13 cellular contexts compared by ENCODE assay signal in genomic region chr15:31382693-31383005, GRCh38. TPM values are rescaled to one million over a fixed set of nuclear protein-coding genes. Genes with fewer than 3 reads are reported as not detected.
DNase-seq lines count a peak whose midpoint lies in the region; ATAC-seq and TF ChIP-seq lines count a peak whose summit lies in the region.
"Had no signal": no experiment of that assay in that cellular context is flagged by ENCODE, and none has a peak within 500 bp of the region (broad histone marks: within the 10 kb centered on the region; RNA-seq: fewer than 3 reads in every experiment).

No MANE protein-coding gene starts in this region.

- H3K4me3 ChIP-seq in heart left ventricle (no peak overlapping the region), duodenal mucosa (ENCODE audit: low read depth in 1 of 2, low read length in 2 of 2) (no peak overlapping the region)
- no peak overlapping the region for H3K4me3 ChIP-seq in naive thymus-derived CD4-positive, alpha-beta T cell (ENCODE audit: low read length)
- H3K4me3 ChIP-seq: sigmoid colon had no signal

- no peak for DNase-seq in heart left ventricle
- no peak for DNase-seq in left cardiac atrium
- no peak for DNase-seq in naive thymus-derived CD4-positive, alpha-beta T cell
- DNase-seq in chondrocyte (ENCODE audit: low spot score), result no peak
- DNase-seq: activated CD4-positive, alpha-beta T cell treated with anti-CD3 and anti-CD28 coated beads for 48 hours; DMS153; NCI-H1930; nucleus accumbens; SIG-M5; sigmoid colon had no signal

- H3K4me3 Mint-ChIP-seq in naive thymus-derived CD4-positive, alpha-beta T cell, result no peak overlapping the region
- no peak overlapping the region for H3K4me3 Mint-ChIP-seq in chondrocyte (ENCODE audit: unreplicated experiment)

- H3K4me1 ChIP-seq in heart left ventricle (peaks cover 0 to 53% (median 29%) of the 10 kb centered on the region in 12 donors), duodenal mucosa (ENCODE audit: control insufficient read depth in 1 of 2, insufficient read depth in 2 of 2, low read length in 2 of 2) (peaks cover 26 to 30% of the 10 kb centered on the region in 2 donors)
- H3K4me1 ChIP-seq in naive thymus-derived CD4-positive, alpha-beta T cell (ENCODE audit: control insufficient read depth in 2 of 2, insufficient read depth in 2 of 2, low read length in 2 of 2), result peaks cover 38 to 39% of the 10 kb centered on the region in 2 donors

- CTCF ChIA-PET in naive thymus-derived CD4-positive, alpha-beta T cell (lab: Charles Lee), result interaction anchor here (0.7 to 2.7 kb wide), 2 partner anchors 17 to 105 kb away, joined by 3 to 9 read pairs; no protein-coding TSS in a partner anchor

- peaks cover 31 to 68% (median 49%) of the 10 kb centered on the region in 7 donors for H3K4me1 Mint-ChIP-seq in naive thymus-derived CD4-positive, alpha-beta T cell
- H3K4me1 Mint-ChIP-seq in chondrocyte (ENCODE audit: low read depth), result peaks cover 22% of the 10 kb centered on the region

- H3K36me3 ChIP-seq in heart left ventricle (peaks cover 0 to 42% (median 6%) of the 10 kb centered on the region in 9 donors), duodenal mucosa (ENCODE audit: control insufficient read depth in 1 of 2, insufficient read depth in 2 of 2, low read length in 2 of 2) (peaks cover 11 to 33% of the 10 kb centered on the region in 2 donors)
- H3K36me3 ChIP-seq in naive thymus-derived CD4-positive, alpha-beta T cell (ENCODE audit: control insufficient read depth in 2 of 3, insufficient read depth in 3 of 3, low read length in 3 of 3), result peaks cover 3 to 36% (median 8%) of the 10 kb centered on the region in 3 experiments

- H3K27me3 Mint-ChIP-seq in naive thymus-derived CD4-positive, alpha-beta T cell, result no peaks in the 10 kb centered on the region
- H3K27me3 Mint-ChIP-seq in chondrocyte (ENCODE audit: low read depth), result no peaks in the 10 kb centered on the region

- peaks cover 0 to 7% (median 0%) of the 10 kb centered on the region in 12 donors for H3K9me3 ChIP-seq in heart left ventricle
- no peaks in the 10 kb centered on the region for H3K9me3 ChIP-seq in duodenal mucosa (ENCODE audit: control insufficient read depth in 1 of 2, low read length in 2 of 2)
- no peaks in the 10 kb centered on the region for H3K9me3 ChIP-seq in naive thymus-derived CD4-positive, alpha-beta T cell (ENCODE audit: control insufficient read depth in 2 of 3, low read length in 3 of 3)
- H3K9me3 ChIP-seq: sigmoid colon had no signal

- peaks cover 0 to 5% (median 0%) of the 10 kb centered on the region in 11 donors for H3K9me3 Mint-ChIP-seq in naive thymus-derived CD4-positive, alpha-beta T cell
- H3K9me3 Mint-ChIP-seq in chondrocyte (ENCODE audit: low read depth), result peaks cover 12% of the 10 kb centered on the region

- no peaks in the 10 kb centered on the region for H3K27me3 ChIP-seq in heart left ventricle
- H3K27me3 ChIP-seq in duodenal mucosa (ENCODE audit: control insufficient read depth in 1 of 2, insufficient read depth in 2 of 2, low read length in 2 of 2), result no peaks in the 10 kb centered on the region
- H3K27me3 ChIP-seq in naive thymus-derived CD4-positive, alpha-beta T cell (ENCODE audit: control insufficient read depth in 2 of 2, insufficient read depth in 2 of 2, low read length in 2 of 2), result no peaks in the 10 kb centered on the region
- H3K27me3 ChIP-seq: sigmoid colon had no signal

- intact Hi-C loops in heart left ventricle (cut with DNase I), result loop anchor here in 1 of 10 donors (5.0 kb wide), 1 partner anchor 55 kb away; no protein-coding TSS in a partner anchor
- intact Hi-C loops in left cardiac atrium (cut with DNase I), result no loop called here
- intact Hi-C loops in naive thymus-derived CD4-positive, alpha-beta T cell (cut with micrococcal nuclease), result loop anchor here in 1 of 2 donors (1.0 kb wide), 1 partner anchor 10 kb away; no protein-coding TSS in a partner anchor

- H3K36me3 Mint-ChIP-seq in naive thymus-derived CD4-positive, alpha-beta T cell, result peaks cover 5 to 53% (median 27%) of the 10 kb centered on the region in 5 donors
- peaks cover 14% of the 10 kb centered on the region for H3K36me3 Mint-ChIP-seq in chondrocyte (ENCODE audit: low read depth)

- H3K27ac Mint-ChIP-seq in naive thymus-derived CD4-positive, alpha-beta T cell, result peak overlapping the region; percentile 6 to 86 (median 70)
- H3K27ac Mint-ChIP-seq in chondrocyte (ENCODE audit: unreplicated experiment), result no peak overlapping the region

- peak overlapping the region in 10 of 12 donors; percentile 43 to 75 (median 69) for H3K27ac ChIP-seq in heart left ventricle
- H3K27ac ChIP-seq in duodenal mucosa (ENCODE audit: low read depth, low read length), result peak overlapping the region; percentile 13
- no peak overlapping the region for H3K27ac ChIP-seq in naive thymus-derived CD4-positive, alpha-beta T cell (ENCODE audit: low read depth, low read length)
- H3K27ac ChIP-seq: sigmoid colon had no signal

- TF ChIP-seq POLR2A in heart left ventricle (IDR thresholded peaks at IDR 0.05), result no peak

- peak overlapping the region in 1 of 2 donors; percentile 27 for H3K9ac ChIP-seq in duodenal mucosa (ENCODE audit: low read depth in 1 of 2, low read length in 2 of 2)

- POLR2A ChIA-PET in naive thymus-derived CD4-positive, alpha-beta T cell (lab: Charles Lee), result interaction anchor here (0.5 to 3.6 kb wide), 8 partner anchors 9 to 412 kb away, joined by 3 to 11 read pairs (median 4); no protein-coding TSS in a partner anchor

- no peak for TF ChIP-seq CTCF in heart left ventricle (IDR thresholded peaks at IDR 0.05)
- no peak for TF ChIP-seq CTCF in chondrocyte (IDR thresholded peaks at IDR 0.05)

- ATAC-seq in heart left ventricle (peak in 1 of 4 donors; percentile 18), left cardiac atrium (no peak), GM21825 (IDR thresholded peaks at IDR 0.05; ENCODE audit: unreplicated experiment) (no peak), GM21360 (IDR thresholded peaks at IDR 0.05; ENCODE audit: unreplicated experiment) (no peak)
- ATAC-seq in naive thymus-derived CD4-positive, alpha-beta T cell, result peak; percentile 1

- 73 to 84% (median 80%) methylated on average over 5 of the region's 5 CpGs for WGBS in heart left ventricle, 4 donors

RNA-seq across cellular contexts. Expression of gene KLF13, which starts 56.0 kb away (rescaled TPM):
- total RNA-seq in heart left ventricle (10 to 100 TPM; 37.5 to 65.9 (median 56.4) TPM), left cardiac atrium (10 to 100 TPM; 34.5 to 69.9 TPM), chondrocyte (54.2 to 59.1 TPM (median 58.4 TPM) in 3 replicates)
- 10 to 100 TPM; 22.4 to 74.0 TPM for polyA plus RNA-seq in heart left ventricle
- 100 to 1,000 TPM; 175 to 256 (median 199) TPM for total RNA-seq in naive thymus-derived CD4-positive, alpha-beta T cell
- 10 to 100 TPM; 42.4 to 53.7 TPM for polyA plus RNA-seq in naive thymus-derived CD4-positive, alpha-beta T cell
